25 cellular contexts compared by ENCODE assay signal in the genomic region with DNA sequence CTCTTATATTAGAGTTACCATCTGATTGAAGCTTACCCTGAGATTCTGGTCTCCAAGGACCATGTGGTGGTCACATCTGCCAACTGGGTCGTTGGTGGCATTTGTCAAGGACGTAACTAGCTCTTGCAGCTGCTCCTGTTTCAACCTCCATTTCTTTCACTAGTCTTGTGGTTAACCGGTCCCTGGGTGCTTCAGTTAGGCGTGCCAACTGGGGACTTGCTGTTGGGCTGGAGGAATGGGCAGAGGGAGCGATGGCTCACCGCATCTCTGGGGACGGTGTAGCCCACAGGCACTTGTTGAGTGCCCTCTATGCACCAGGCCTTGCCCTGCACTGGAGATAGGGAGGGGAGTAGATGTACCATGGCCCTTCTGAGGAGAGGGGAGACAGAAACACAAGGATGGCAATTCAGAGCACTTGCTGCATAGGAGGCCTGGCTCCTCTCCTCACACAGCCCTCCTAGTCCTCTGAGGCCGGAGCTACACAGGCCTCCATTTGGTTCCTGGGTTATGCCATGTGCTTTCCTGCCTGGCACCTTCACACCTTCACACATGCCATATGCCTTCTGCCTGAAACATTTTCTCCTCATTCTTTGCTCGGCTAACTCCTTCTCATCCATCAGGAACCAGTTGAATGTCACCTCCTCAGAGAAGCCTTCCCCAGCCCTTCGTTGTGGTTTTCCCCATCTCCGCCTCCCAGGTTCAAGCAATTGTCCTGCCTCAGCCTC. TPM values are rescaled to one million over a fixed set of nuclear protein-coding genes. Genes with fewer than 3 reads are reported as not detected.
DNase-seq lines count a peak whose midpoint lies in the region; ATAC-seq and TF ChIP-seq lines count a peak whose summit lies in the region.
"Had no signal": no experiment of that assay in that cellular context is flagged by ENCODE, and none has a peak within 500 bp of the region (broad histone marks: within the 10 kb centered on the region; RNA-seq: fewer than 3 reads in every experiment).

No MANE protein-coding gene starts in this region.

- H3K4me1 ChIP-seq in OCI-LY1 (ENCODE audit: insufficient read depth, low read length, severe bottlenecking) (peaks cover 39% of the 10 kb centered on the region), upper lobe of left lung (peaks cover 21 to 39% (median 32%) of the 10 kb centered on the region in 4 donors)

- H3K9me3 ChIP-seq in OCI-LY1 (ENCODE audit: low read length): no peaks in the 10 kb centered on the region
- H3K9me3 ChIP-seq in upper lobe of left lung: no peaks in the 10 kb centered on the region
- H3K9me3 ChIP-seq: gastrocnemius medialis had no signal

- H3K4me3 ChIP-seq in OCI-LY1 (ENCODE audit: low read depth, low read length, poor library complexity, severe bottlenecking) (no peak overlapping the region), upper lobe of left lung (no peak overlapping the region)
- H3K4me3 ChIP-seq: dorsolateral prefrontal cortex, gastrocnemius medialis, GM23338, skin epidermis had no signal

- DNase-seq in NCI-H2107 treated with DMSO at 0.1 percent for 48 hours (lab: John Stamatoyannopoulos, UW; ENCODE audit: unreplicated experiment) (peak; percentile 4), NCI-H2107 (lab: John Stamatoyannopoulos, UW) (no peak), myocyte (ENCODE audit: low read depth) (peak; percentile 97), upper lobe of left lung (no peak), hypothalamus (lab: John Stamatoyannopoulos, UW) (no peak), SIG-M5 (lab: John Stamatoyannopoulos, UW) (no peak)
- DNase-seq: 8988T; activated CD4-positive, alpha-beta T cell treated with anti-CD3 and anti-CD28 coated beads for 48 hours; activated CD8-positive, alpha-beta memory T cell treated with anti-CD3 and anti-CD28 coated beads for 24 hours; activated gamma-delta T cell; activated T-cell treated with anti-CD3 and anti-CD28 coated beads, Interleukin-2, amount 50 U/mL, for 24 hours; CD8-positive, alpha-beta T cell; DMS 273 treated with DMSO at 0.1 percent for 48 hours; dorsolateral prefrontal cortex; gastrocnemius medialis; left cardiac atrium; mesenchymal stem cell; NCI-H1436; NCI-H446 treated with DMSO at 0.1 percent for 48 hours; occipital lobe had no signal

- H3K9me2 ChIP-seq in OCI-LY1 (ENCODE audit: low read depth, low read length): no peaks in the 10 kb centered on the region

- no peaks in the 10 kb centered on the region for H3K27me3 ChIP-seq in OCI-LY1 (ENCODE audit: insufficient read depth, low read length)
- no peaks in the 10 kb centered on the region for H3K27me3 ChIP-seq in upper lobe of left lung
- H3K27me3 ChIP-seq: dorsolateral prefrontal cortex, gastrocnemius medialis had no signal

- H3K27ac ChIP-seq in OCI-LY1 (ENCODE audit: low read depth, low read length, poor library complexity, severe bottlenecking) (peak overlapping the region; percentile 86), upper lobe of left lung (peak overlapping the region in 3 of 4 donors; percentile 55 to 62 (median 56))
- H3K27ac ChIP-seq: gastrocnemius medialis, RWPE1, skin epidermis had no signal

- TF ChIP-seq EP300 in upper lobe of left lung (IDR thresholded peaks at IDR 0.05): no peak

- H4K20me1 ChIP-seq in OCI-LY1 (ENCODE audit: insufficient read depth, low read length): no peaks in the 10 kb centered on the region

- TF ChIP-seq POLR2A in upper lobe of left lung (IDR thresholded peaks at IDR 0.05): no peak

- peak overlapping the region; percentile 45; the same call in 1 of the 2 replicates for H3K9ac ChIP-seq in OCI-LY1 (ENCODE audit: low read length)

- ATAC-seq in upper lobe of left lung (ENCODE audit: low FRiP score in 2 of 2) (no peak), HG03521 (IDR thresholded peaks at IDR 0.05; ENCODE audit: unreplicated experiment) (no peak)
- ATAC-seq: CD8-positive, alpha-beta T cell; gastrocnemius medialis; left cardiac atrium had no signal

- no peaks in the 10 kb centered on the region for H3K79me2 ChIP-seq in OCI-LY1 (ENCODE audit: insufficient read depth, low read length)

- TF ChIP-seq CTCF in OCI-LY1 (IDR thresholded peaks at IDR 0.05; ENCODE audit: low read length) (no peak), upper lobe of left lung (IDR thresholded peaks at IDR 0.05) (no peak)

- no peaks in the 10 kb centered on the region for H3F3A ChIP-seq in OCI-LY1 (ENCODE audit: insufficient read depth, low read length)

- H3K36me3 ChIP-seq in OCI-LY1 (ENCODE audit: insufficient read depth, low read length) (peaks cover 7% of the 10 kb centered on the region; the same call in 1 of the 2 replicates), upper lobe of left lung (peaks cover 0 to 4% (median 0%) of the 10 kb centered on the region in 4 donors)
- H3K36me3 ChIP-seq: gastrocnemius medialis had no signal

- H2AFZ ChIP-seq in OCI-LY1 (ENCODE audit: low read length): no peak overlapping the region
- H2AFZ ChIP-seq: GM23338 had no signal

- peak overlapping the region; percentile 25; the same call in 1 of the 2 replicates for H3K4me2 ChIP-seq in OCI-LY1 (ENCODE audit: low read length)
- H3K4me2 ChIP-seq: GM23338 had no signal

- WGBS in upper lobe of left lung, 2 donors: 85 to 91% methylated on average over 9 to 11 of the region's 11 CpGs

RNA-seq across cellular contexts. Expression of gene ASXL1, which starts 20.0 kb away (rescaled TPM):
- 27.0 and 29.9 TPM in 2 replicates for total RNA-seq in myocyte
- 25.5 TPM for polyA plus RNA-seq in myocyte (2012)
- 100 to 1,000 TPM in 3 of 6 donors, 10 to 100 TPM in 3; 60.6 to 389 (median 88.5) TPM for total RNA-seq in upper lobe of left lung

Comparison
In these comparisons a context has a peak if more than half of its experiments do, and no peak if none do; other contexts are left out.
1. DNase-seq: peak in NCI-H2107 treated with DMSO at 0.1 percent for 48 hours (single experiment) and myocyte (single experiment); none in NCI-H2107 (single experiment), upper lobe of left lung (0 of 2), hypothalamus (0 of 51) and SIG-M5 (single experiment).